Comparison of ENCODE assay signal across 26 cellular contexts in the genomic region with DNA sequence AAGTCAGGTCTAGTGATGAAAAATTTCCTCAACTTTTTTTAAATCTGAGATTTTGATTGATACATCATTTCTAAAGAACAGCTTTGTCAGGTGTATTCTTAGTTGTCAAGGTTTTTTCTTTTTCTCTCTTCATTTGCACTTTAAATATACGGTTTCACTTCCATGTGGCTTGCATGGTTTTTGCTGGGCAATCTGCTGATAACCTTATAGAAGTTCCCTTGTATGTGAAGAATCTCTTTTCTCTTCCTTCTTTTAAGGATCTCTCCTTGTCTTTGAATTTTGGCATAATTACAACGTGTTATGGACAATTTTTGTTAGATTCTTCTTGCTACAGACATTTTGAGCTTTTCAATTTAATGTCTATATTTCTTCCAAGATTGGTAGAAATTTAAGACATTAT.
"Had no signal": no experiment of that assay in that cellular context is flagged by ENCODE, and none has a peak within 500 bp of the region (broad histone marks: within the 10 kb centered on the region; RNA-seq: fewer than 3 reads in every experiment).

No MANE protein-coding gene starts in this region.

- H3K9me3 ChIP-seq: SJSA1 had no signal

- H3K9ac ChIP-seq: SK-N-SH had no signal

- H3K36me3 ChIP-seq: SJSA1 had no signal

- H3K27ac ChIP-seq: brain microvascular endothelial cell, SJSA1 had no signal

- H3K4me3 Mint-ChIP-seq: activated CD4-positive, alpha-beta T cell treated with anti-CD3 and anti-CD28 coated beads for 36 hours; activated CD4-positive, alpha-beta T cell treated with anti-CD3 and anti-CD28 coated beads, Interleukin-2, amount 10 ng/mL, durations not matched to agents 7 days and 5 days; activated CD8-positive, alpha-beta T cell treated with anti-CD3 and anti-CD28 coated beads, Interleukin-2, amount 10 ng/mL, durations not matched to agents 7 days and 5 days; activated naive CD4-positive, alpha-beta T cell treated with anti-CD3 and anti-CD28 coated beads, Interleukin-2, amount 50 U/mL, for 24 hours; activated T-cell treated with anti-CD3 and anti-CD28 coated beads, Interleukin-2, amount 50 U/mL, for 24 hours; T-helper 1 cell treated with Interleukin-12 subunit alpha and Interleukin-12 subunit beta and Interleukin-4 antibody, amounts not matched to agents 30 μg/mL and 1 μg/mL, for 36 hours; T-helper 2 cell treated with Interferon-gamma antibody and Interleukin-4, amounts not matched to agents 5 μg/mL and 100 μg/mL, for 36 hours had no signal

- H3K27ac Mint-ChIP-seq: activated CD4-positive, alpha-beta T cell treated with anti-CD3 and anti-CD28 coated beads for 36 hours; activated CD4-positive, alpha-beta T cell treated with anti-CD3 and anti-CD28 coated beads, Interleukin-2, amount 10 ng/mL, durations not matched to agents 7 days and 5 days; activated CD8-positive, alpha-beta T cell treated with anti-CD3 and anti-CD28 coated beads, Interleukin-2, amount 10 ng/mL, durations not matched to agents 7 days and 5 days; activated naive CD4-positive, alpha-beta T cell treated with anti-CD3 and anti-CD28 coated beads, Interleukin-2, amount 50 U/mL, for 24 hours; activated T-cell treated with anti-CD3 and anti-CD28 coated beads, Interleukin-2, amount 50 U/mL, for 24 hours; activated T-helper 2 cell treated with anti-CD3 and anti-CD28 coated beads, Interferon-gamma antibody, Interleukin-2, Interleukin-4, amounts not matched to agents 10 μg/mL and 5 μg/mL and 100 μg/mL, durations not matched to agents 14 hours and 24 hours and 36 hours; T-helper 1 cell treated with Interleukin-12 subunit alpha and Interleukin-12 subunit beta and Interleukin-4 antibody, amounts not matched to agents 30 μg/mL and 1 μg/mL, for 36 hours; T-helper 2 cell treated with Interferon-gamma antibody and Interleukin-4, amounts not matched to agents 5 μg/mL and 100 μg/mL, for 36 hours had no signal

- H3K4me1 ChIP-seq: SJSA1 had no signal

- H3K27me3 Mint-ChIP-seq: activated CD4-positive, alpha-beta T cell treated with anti-CD3 and anti-CD28 coated beads for 36 hours; activated CD4-positive, alpha-beta T cell treated with anti-CD3 and anti-CD28 coated beads, Interleukin-2, amount 10 ng/mL, durations not matched to agents 7 days and 5 days; activated naive CD4-positive, alpha-beta T cell treated with anti-CD3 and anti-CD28 coated beads, Interleukin-2, amount 50 U/mL, for 24 hours; activated T-cell treated with anti-CD3 and anti-CD28 coated beads, Interleukin-2, amount 50 U/mL, for 24 hours had no signal

- H3K27me3 ChIP-seq: brain microvascular endothelial cell, SJSA1 had no signal

- H3K4me3 ChIP-seq: SJSA1 had no signal

- ATAC-seq: activated CD4-positive, alpha-beta T cell treated with anti-CD3 and anti-CD28 coated beads for 36 hours; activated CD4-positive, CD25-positive, alpha-beta regulatory T cell treated with anti-CD3 and anti-CD28 coated beads, Interleukin-2, amount 50 U/mL, for 24 hours; activated CD8-positive, alpha-beta T cell treated with anti-CD3 and anti-CD28 coated beads, Interleukin-2, amount 10 ng/mL, durations not matched to agents 7 days and 5 days; Panc1 had no signal

- DNase-seq: activated CD4-positive, alpha-beta T cell treated with anti-CD3 and anti-CD28 coated beads for 36 hours; activated CD4-positive, alpha-beta T cell treated with anti-CD3 and anti-CD28 coated beads, Interleukin-2, amount 10 ng/mL, durations not matched to agents 7 days and 5 days; activated CD4-positive, alpha-beta T cell treated with anti-CD3 and anti-CD28 coated beads, Interleukin-2, amount 50 U/mL, for 48 hours; activated CD8-positive, alpha-beta T cell treated with anti-CD3 and anti-CD28 coated beads, Interleukin-2, amount 10 ng/mL, durations not matched to agents 7 days and 5 days; activated gamma-delta T cell; activated naive CD4-positive, alpha-beta T cell treated with Interleukin-2 at 50 U/mL for 16 hours; activated T-cell treated with anti-CD3 and anti-CD28 coated beads, Interleukin-2, amount 50 U/mL, for 24 hours; aorta; brain microvascular endothelial cell; central memory CD4-positive, alpha-beta T cell; NCI-H1048; NCI-H1105 treated with DMSO at 0.1 percent for 48 hours; NCI-H1436; NCI-H1694 treated with DMSO at 0.1 percent for 48 hours; NCI-H2029; NCI-H345; NCI-H524 treated with DMSO at 0.1 percent for 48 hours; SHP77 treated with DMSO at 0.1 percent for 48 hours; SK-N-SH had no signal

- H3K4me1 Mint-ChIP-seq: activated CD4-positive, alpha-beta T cell treated with anti-CD3 and anti-CD28 coated beads for 36 hours; activated CD4-positive, alpha-beta T cell treated with anti-CD3 and anti-CD28 coated beads, Interleukin-2, amount 10 ng/mL, durations not matched to agents 7 days and 5 days; activated naive CD4-positive, alpha-beta T cell treated with anti-CD3 and anti-CD28 coated beads, Interleukin-2, amount 50 U/mL, for 24 hours had no signal

- H3K4me2 ChIP-seq: SK-N-SH had no signal
